ENCODE assay signal across 8 cellular contexts in genomic region chr11:355581-356458, GRCh38. TPM values are rescaled to one million over a fixed set of nuclear protein-coding genes. Genes with fewer than 3 reads are reported as not detected.
A peak's percentile ranks its signal among the peaks of the same experiment; 100 is the strongest.
DNase-seq lines count a peak whose midpoint lies in the region; ATAC-seq, FAIRE-seq and TF ChIP-seq lines count a peak whose summit lies in the region.

No MANE protein-coding gene starts in this region.

- no peaks in the 10 kb centered on the region for H3K27me3 Mint-ChIP-seq in stimulated activated naive CD8-positive, alpha-beta T cell treated with anti-CD3 and anti-CD28 coated beads, Interleukin-15, Interleukin-2, amounts not matched to agents 100 ng/mL and 50 ng/mL, for 24 hours

- no peaks in the 10 kb centered on the region for H3K36me3 ChIP-seq in neural cell (ENCODE audit: insufficient read depth, low read length)

- no peak for FAIRE-seq in RCC 7860 (lab: Jason Lieb, UNC)

- TF ChIP-seq CTCF in fibroblast of the aortic adventitia (IDR thresholded peaks at IDR 0.05; ENCODE audit: insufficient read depth, low read length) = no peak
- TF ChIP-seq CTCF in neural cell (IDR thresholded peaks at IDR 0.05; ENCODE audit: poor library complexity, severe bottlenecking) = no peak

- no peak for TF ChIP-seq RAD21 in neural cell (conservative IDR thresholded peaks at IDR 0.05)

- H3K9me2 ChIP-seq in neural cell (ENCODE audit: insufficient read depth, low read length) = no peaks in the 10 kb centered on the region

- no peaks in the 10 kb centered on the region for H3F3A ChIP-seq in neural cell (ENCODE audit: insufficient read depth, low read length, poor library complexity, severe bottlenecking)

- peak overlapping the region; percentile 96 for H3K27ac Mint-ChIP-seq in stimulated activated naive CD8-positive, alpha-beta T cell treated with anti-CD3 and anti-CD28 coated beads, Interleukin-15, Interleukin-2, amounts not matched to agents 100 ng/mL and 50 ng/mL, for 24 hours

- ATAC-seq in HG03108 (IDR thresholded peaks at IDR 0.05; ENCODE audit: unreplicated experiment) = peak; percentile 52
- ATAC-seq in HG03342 (IDR thresholded peaks at IDR 0.05; ENCODE audit: unreplicated experiment) = no peak

- no peak overlapping the region for H2AFZ ChIP-seq in neural cell (ENCODE audit: low read depth, low read length)

- DNase-seq in ELR (ENCODE audit: low read depth) = peak; percentile 90
- DNase-seq in RCC 7860 (ENCODE audit: low spot score) = peak; percentile 69
- DNase-seq in activated gamma-delta T cell (lab: John Stamatoyannopoulos, UW) = peak; percentile 81
- DNase-seq in fibroblast of the aortic adventitia (ENCODE audit: low read depth) = peak; percentile 96

- TF ChIP-seq EP300 in neural cell (conservative IDR thresholded peaks at IDR 0.05; ENCODE audit: poor library complexity, severe bottlenecking) = no peak

- H3K9me3 Mint-ChIP-seq in stimulated activated naive CD8-positive, alpha-beta T cell treated with anti-CD3 and anti-CD28 coated beads, Interleukin-15, Interleukin-2, amounts not matched to agents 100 ng/mL and 50 ng/mL, for 24 hours = no peaks in the 10 kb centered on the region

- peak overlapping the region; percentile 87 for H3K4me3 Mint-ChIP-seq in stimulated activated naive CD8-positive, alpha-beta T cell treated with anti-CD3 and anti-CD28 coated beads, Interleukin-15, Interleukin-2, amounts not matched to agents 100 ng/mL and 50 ng/mL, for 24 hours

- H4K20me1 ChIP-seq in neural cell (ENCODE audit: insufficient read depth) = no peaks in the 10 kb centered on the region

- H3K27ac ChIP-seq in neural cell (ENCODE audit: low read length) = no peak overlapping the region

- H3K79me2 ChIP-seq in neural cell (replicated peaks; ENCODE audit: insufficient read depth, low read length) = no peaks in the 10 kb centered on the region

- H3K4me3 ChIP-seq in fibroblast of the aortic adventitia (ENCODE audit: low read depth, low read length) (peak overlapping the region; percentile 53), neural cell (ENCODE audit: low read length) (peak overlapping the region; percentile 64)

- no peak overlapping the region for H3K4me2 ChIP-seq in neural cell (ENCODE audit: low read length)

- H3K4me1 Mint-ChIP-seq in stimulated activated naive CD8-positive, alpha-beta T cell treated with anti-CD3 and anti-CD28 coated beads, Interleukin-15, Interleukin-2, amounts not matched to agents 100 ng/mL and 50 ng/mL, for 24 hours (ENCODE audit: low read depth) = peaks cover 53% of the 10 kb centered on the region

- no peaks in the 10 kb centered on the region for H3K36me3 Mint-ChIP-seq in stimulated activated naive CD8-positive, alpha-beta T cell treated with anti-CD3 and anti-CD28 coated beads, Interleukin-15, Interleukin-2, amounts not matched to agents 100 ng/mL and 50 ng/mL, for 24 hours (ENCODE audit: low read depth)

- H3K27me3 ChIP-seq in neural cell (ENCODE audit: insufficient read depth, low read depth, low read length) = no peaks in the 10 kb centered on the region

- H3K9me3 ChIP-seq in neural cell (ENCODE audit: low read length) = no peaks in the 10 kb centered on the region

- H3K9ac ChIP-seq in neural cell (ENCODE audit: low read length) = peak overlapping the region; percentile 56

TF ChIP-seq in neural cell, 6 proteins besides CTCF, POLR2A, EP300 and RAD21:
- no peak for TF ChIP-seq TAF1 (IDR thresholded peaks at IDR 0.05; ENCODE audit: low read depth)
- peak; percentile 85 for TF ChIP-seq REST (IDR thresholded peaks at IDR 0.05; ENCODE audit: borderline replicate concordance)
- TF ChIP-seq POLR2AphosphoS5 (IDR thresholded peaks at IDR 0.05) = no peak

RNA-seq across cellular contexts. Expression of gene B4GALNT4, which starts 13.5 kb away (rescaled TPM):
- total RNA-seq in fibroblast of the aortic adventitia (ENCODE audit: low replicate concordance) = 1.5 and 1.9 TPM in 2 replicates
- 440 and 478 TPM in 2 replicates for polyA plus RNA-seq in neural cell
- polyA minus RNA-seq in neural cell = 139 and 140 TPM in 2 replicates

RNA-seq across cellular contexts. Expression of gene IFITM3, which starts 35.2 kb away (rescaled TPM):
- 34.3 and 95.4 TPM in 2 replicates for total RNA-seq in fibroblast of the aortic adventitia (ENCODE audit: low replicate concordance)
- not detected in 2 replicates for polyA plus RNA-seq in neural cell
- polyA minus RNA-seq in neural cell = not detected in 2 replicates

RNA-seq across cellular contexts. Expression of gene PKP3, which starts 38.2 kb away (rescaled TPM):
- total RNA-seq in fibroblast of the aortic adventitia (ENCODE audit: low replicate concordance) = 1.3 and 5.6 TPM in 2 replicates
- polyA plus RNA-seq in neural cell = not detected in 2 replicates
- not detected in 2 replicates for polyA minus RNA-seq in neural cell

RNA-seq across cellular contexts. Expression of gene IFITM1, which starts 42.0 kb away (rescaled TPM):
- total RNA-seq in fibroblast of the aortic adventitia (ENCODE audit: low replicate concordance) = 20.9 and 24.2 TPM in 2 replicates
- 0.35 TPM in 1 of 2 replicates, not detected in the other for polyA plus RNA-seq in neural cell
- not detected in 2 replicates for polyA minus RNA-seq in neural cell

RNA-seq across cellular contexts. Expression of gene IFITM2, which starts 48.2 kb away (rescaled TPM):
- total RNA-seq in fibroblast of the aortic adventitia (ENCODE audit: low replicate concordance) = 50.1 and 88.1 TPM in 2 replicates
- 2.3 TPM in 1 of 2 replicates, not detected in the other for polyA plus RNA-seq in neural cell
- not detected in 2 replicates for polyA minus RNA-seq in neural cell
